Comparison of ENCODE assay signal across 15 cellular contexts in the genomic region with DNA sequence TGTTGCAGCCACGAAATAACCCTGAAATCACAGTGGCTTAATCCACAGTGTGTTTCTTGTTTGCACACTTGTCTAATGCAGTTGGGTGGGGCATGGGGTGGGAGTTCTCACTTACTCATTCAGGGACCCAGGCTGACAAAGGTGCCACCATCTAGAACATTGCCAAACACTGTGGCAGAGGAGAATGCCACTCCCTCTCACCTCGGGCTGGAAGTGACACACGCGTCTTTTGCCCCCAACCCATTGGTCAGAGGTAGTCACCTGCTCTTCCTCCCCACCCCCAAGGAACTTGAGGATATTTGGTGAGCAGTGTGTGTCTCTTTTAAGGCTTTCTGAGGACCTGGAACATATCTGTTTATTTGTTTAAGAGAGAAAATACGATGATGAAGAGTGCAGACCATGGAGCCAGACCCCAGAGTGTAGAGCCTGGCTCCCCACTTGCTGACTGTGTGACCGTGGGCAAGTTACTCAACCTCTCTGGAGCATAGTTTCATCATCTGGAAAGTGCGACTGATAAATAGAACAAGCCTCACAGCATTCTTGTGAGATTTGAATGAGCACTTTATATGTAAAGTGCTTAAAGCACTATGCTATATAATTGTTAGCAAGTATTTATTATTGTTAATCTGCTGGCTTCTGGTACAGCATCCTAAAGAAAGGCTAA. TPM values are rescaled to one million over a fixed set of nuclear protein-coding genes. Genes with fewer than 3 reads are reported as not detected.
DNase-seq lines count a peak whose midpoint lies in the region; ATAC-seq and TF ChIP-seq lines count a peak whose summit lies in the region.
"Had no signal": no experiment of that assay in that cellular context is flagged by ENCODE, and none has a peak within 500 bp of the region (broad histone marks: within the 10 kb centered on the region; RNA-seq: fewer than 3 reads in every experiment).

No MANE protein-coding gene starts in this region.

- no peak overlapping the region for H3K4ac ChIP-seq in trophoblast cell (ENCODE audit: low read depth, low read length)

- peaks cover 50% of the 10 kb centered on the region for H3K4me1 ChIP-seq in CD8-positive, alpha-beta T cell (ENCODE audit: insufficient read depth, low read length)
- H3K4me1 ChIP-seq in trophoblast cell (ENCODE audit: control insufficient read depth in 1 of 2, insufficient read depth in 2 of 2, low read length in 2 of 2), result no peaks in the 10 kb centered on the region

- no peak overlapping the region for H3K23ac ChIP-seq in trophoblast cell (ENCODE audit: low read length)

- CTCF ChIA-PET in CD8-positive, alpha-beta T cell (lab: Charles Lee), result interaction anchor here (1.1 to 1.5 kb wide), 3 partner anchors 9 to 20 kb away, joined by 3 to 4 read pairs (median 3); no protein-coding TSS in a partner anchor

- intact Hi-C loops in CD8-positive, alpha-beta T cell (cut with DNase I, micrococcal nuclease), result loop anchor here (1.0 to 10.0 kb wide), 3 partner anchors 7 to 1297 kb away; a partner anchor contains a TSS

- H3K27me3 Mint-ChIP-seq in CD8-positive, alpha-beta T cell (ENCODE audit: low read depth), result no peaks in the 10 kb centered on the region
- H3K27me3 Mint-ChIP-seq in T-helper 17 cell, result no peaks in the 10 kb centered on the region
- H3K27me3 Mint-ChIP-seq in activated naive CD4-positive, alpha-beta T cell treated with anti-CD3 and anti-CD28 coated beads, Interleukin-2, amount 50 U/mL, for 24 hours, result no peaks in the 10 kb centered on the region
- H3K27me3 Mint-ChIP-seq: brain had no signal

- no peak for TF ChIP-seq CTCF in CD8-positive, alpha-beta T cell (IDR thresholded peaks at IDR 0.05)

- H2AFZ ChIP-seq in trophoblast cell (ENCODE audit: insufficient read depth, low read length, poor library complexity), result no peak overlapping the region

- no peaks in the 10 kb centered on the region for H3K9me3 ChIP-seq in CD8-positive, alpha-beta T cell (ENCODE audit: low read length)
- H3K9me3 ChIP-seq in T-helper 17 cell (ENCODE audit: control insufficient read depth, low read length, poor library complexity, severe bottlenecking), result no peaks in the 10 kb centered on the region
- peaks cover 2% of the 10 kb centered on the region for H3K9me3 ChIP-seq in trophoblast cell (ENCODE audit: insufficient read depth, low read depth, low read length)

- H3K4me3 ChIP-seq in CD8-positive, alpha-beta T cell (ENCODE audit: low read depth, low read length), result no peak overlapping the region
- H3K4me3 ChIP-seq in trophoblast cell (ENCODE audit: low read depth, low read length), result no peak overlapping the region

- H3K14ac ChIP-seq in trophoblast cell (ENCODE audit: low read length), result no peak overlapping the region

- H4K91ac ChIP-seq in trophoblast cell (ENCODE audit: low read depth, low read length), result no peak overlapping the region

- peaks cover 67% of the 10 kb centered on the region for H3K36me3 Mint-ChIP-seq in CD8-positive, alpha-beta T cell
- peaks cover 9% of the 10 kb centered on the region for H3K36me3 Mint-ChIP-seq in T-helper 17 cell (ENCODE audit: low read depth)
- H3K36me3 Mint-ChIP-seq in activated naive CD4-positive, alpha-beta T cell treated with anti-CD3 and anti-CD28 coated beads, Interleukin-2, amount 50 U/mL, for 24 hours, result peaks cover 32% of the 10 kb centered on the region

- H4K8ac ChIP-seq in trophoblast cell (ENCODE audit: low read depth, low read length), result no peak overlapping the region

- peaks cover 83% of the 10 kb centered on the region for H3K4me1 Mint-ChIP-seq in CD8-positive, alpha-beta T cell (ENCODE audit: low read depth)
- peaks cover 73% of the 10 kb centered on the region for H3K4me1 Mint-ChIP-seq in T-helper 17 cell
- H3K4me1 Mint-ChIP-seq in activated naive CD4-positive, alpha-beta T cell treated with anti-CD3 and anti-CD28 coated beads, Interleukin-2, amount 50 U/mL, for 24 hours, result peaks cover 95% of the 10 kb centered on the region

- peaks cover 10% of the 10 kb centered on the region for H3K36me3 ChIP-seq in CD8-positive, alpha-beta T cell (ENCODE audit: insufficient read depth, low read length)
- H3K36me3 ChIP-seq in trophoblast cell (ENCODE audit: control insufficient read depth in 1 of 2, insufficient read depth in 2 of 2, low read length in 2 of 2), result peaks cover 0 to 1% of the 10 kb centered on the region in 2 experiments

- no peak overlapping the region for H2BK5ac ChIP-seq in trophoblast cell (ENCODE audit: low read depth, low read length, poor library complexity)

- no peak overlapping the region for H2BK120ac ChIP-seq in trophoblast cell (ENCODE audit: insufficient read depth, low read length, poor library complexity)

- H2AK5ac ChIP-seq in trophoblast cell (ENCODE audit: low read length), result no peak overlapping the region

- H3K79me2 ChIP-seq in trophoblast cell (ENCODE audit: control insufficient read depth, insufficient read depth, low read length, poor library complexity), result no peaks in the 10 kb centered on the region

- POLR2A ChIA-PET in CD8-positive, alpha-beta T cell (lab: Charles Lee), result interaction anchor here (0.7 kb wide), 1 partner anchor 116 kb away, joined by 9 read pairs; no protein-coding TSS in a partner anchor

- peak overlapping the region; percentile 62 for H3K27ac Mint-ChIP-seq in CD8-positive, alpha-beta T cell
- H3K27ac Mint-ChIP-seq in T-helper 17 cell, result peak overlapping the region; percentile 98
- peak overlapping the region; percentile 87 for H3K27ac Mint-ChIP-seq in activated naive CD4-positive, alpha-beta T cell treated with anti-CD3 and anti-CD28 coated beads, Interleukin-2, amount 50 U/mL, for 24 hours
- H3K27ac Mint-ChIP-seq: brain had no signal

- peak; percentile 90 for ATAC-seq in CD8-positive, alpha-beta T cell
- peak; percentile 46 for ATAC-seq in T-helper 17 cell
- ATAC-seq: HCT116, Panc1 had no signal

- H3K4me3 Mint-ChIP-seq in CD8-positive, alpha-beta T cell, result peak overlapping the region; percentile 39
- peak overlapping the region; percentile 70 for H3K4me3 Mint-ChIP-seq in T-helper 17 cell
- H3K4me3 Mint-ChIP-seq in activated naive CD4-positive, alpha-beta T cell treated with anti-CD3 and anti-CD28 coated beads, Interleukin-2, amount 50 U/mL, for 24 hours, result peak overlapping the region; percentile 33
- H3K4me3 Mint-ChIP-seq: brain had no signal

- H3K18ac ChIP-seq in trophoblast cell (ENCODE audit: low read length), result no peak overlapping the region

- no peak overlapping the region for H2BK12ac ChIP-seq in trophoblast cell (ENCODE audit: low read length)

- H3K27me3 ChIP-seq in CD8-positive, alpha-beta T cell (ENCODE audit: insufficient read depth, low read length), result no peaks in the 10 kb centered on the region
- H3K27me3 ChIP-seq in trophoblast cell (ENCODE audit: insufficient read depth, low read length), result no peaks in the 10 kb centered on the region

- no peak overlapping the region for H3K9ac ChIP-seq in trophoblast cell (ENCODE audit: low read length)

- no peak overlapping the region for H4K12ac ChIP-seq in trophoblast cell (ENCODE audit: low read depth, low read length)

- no peak overlapping the region for H3K4me2 ChIP-seq in trophoblast cell (ENCODE audit: low read length)

- peak in 4 of 7 experiments; percentile 45 to 76 (median 62) for DNase-seq in CD8-positive, alpha-beta T cell
- DNase-seq in T-helper 17 cell, result no peak
- peak; percentile 35 to 66 for DNase-seq in trophoblast cell
- DNase-seq in nucleus accumbens (lab: John Stamatoyannopoulos, UW), result no peak
- DNase-seq in cortex of kidney (lab: John Stamatoyannopoulos, UW), result no peak
- DNase-seq in DMS53 treated with DMSO at 0.1 percent for 48 hours (lab: John Stamatoyannopoulos, UW; ENCODE audit: unreplicated experiment), result no peak
- DNase-seq: GF-D8, kidney glomerular epithelial cell, NCI-H446 treated with DMSO at 0.1 percent for 48 hours had no signal

- H3K79me1 ChIP-seq in trophoblast cell (ENCODE audit: low read length), result no peaks in the 10 kb centered on the region

- H3K9me3 Mint-ChIP-seq in CD8-positive, alpha-beta T cell, result no peaks in the 10 kb centered on the region
- peaks cover 5% of the 10 kb centered on the region for H3K9me3 Mint-ChIP-seq in activated naive CD4-positive, alpha-beta T cell treated with anti-CD3 and anti-CD28 coated beads, Interleukin-2, amount 50 U/mL, for 24 hours
- H3K9me3 Mint-ChIP-seq: brain had no signal

- WGBS in trophoblast cell (ENCODE audit: extremely low coverage, insufficient coverage, insufficient read length), result no CpG with 5 or more reads among the region's 7 CpGs

- H3K27ac ChIP-seq in CD8-positive, alpha-beta T cell (ENCODE audit: low read depth, low read length), result no peak overlapping the region
- H3K27ac ChIP-seq in trophoblast cell (ENCODE audit: low read depth, low read length), result no peak overlapping the region

RNA-seq across cellular contexts. Expression of a gene that starts 17.4 kb away (rescaled TPM):
- total RNA-seq in CD8-positive, alpha-beta T cell, result 10 to 100 TPM; 80.2 to 85.5 TPM
- total RNA-seq in T-helper 17 cell, result 100 to 1,000 TPM; 249 to 322 TPM
- polyA plus RNA-seq in trophoblast cell (2013), result 0.16 and 0.19 TPM in 2 replicates
- total RNA-seq: HT1080 had no signal

RNA-seq across cellular contexts. Expression of a gene that starts 31.6 kb away (rescaled TPM):
- 10 to 100 TPM; 31.9 to 36.2 TPM for total RNA-seq in CD8-positive, alpha-beta T cell
- 10 to 100 TPM; 10.1 to 13.6 TPM for total RNA-seq in T-helper 17 cell
- not detected in 2 replicates for polyA plus RNA-seq in trophoblast cell (2013)
- total RNA-seq: HT1080, myocyte had no signal

Comparison
In these comparisons a context has a peak if more than half of its experiments do, and no peak if none do; other contexts are left out.
1. DNase-seq: peak in CD8-positive, alpha-beta T cell (4 of 7) and trophoblast cell (2 of 2); none in T-helper 17 cell (0 of 3), nucleus accumbens (0 of 56), cortex of kidney (single experiment) and DMS53 treated with DMSO at 0.1 percent for 48 hours (single experiment).
2. Peak in every context shown above with its lines, with median percentiles within 50 percentile points of each other: H3K27ac Mint-ChIP-seq and H3K4me3 Mint-ChIP-seq.